ENCODE assay signal across 17 cellular contexts in genomic region chr2:224908820-224909219, GRCh38.
DNase-seq lines count a peak whose midpoint lies in the region; ATAC-seq lines count a peak whose summit lies in the region.
"Had no signal": no experiment of that assay in that cellular context is flagged by ENCODE, and none has a peak within 500 bp of the region (broad histone marks: within the 10 kb centered on the region; RNA-seq: fewer than 3 reads in every experiment).

No MANE protein-coding gene starts in this region.

- no peak for DNase-seq in stimulated activated naive CD8-positive, alpha-beta T cell treated with anti-CD3 and anti-CD28 coated beads, Interleukin-15, Interleukin-2, amounts not matched to agents 100 U/mL and 50 U/mL, for 24 hours
- no peak for DNase-seq in naive B cell
- no peak for DNase-seq in globus pallidus (ENCODE audit: low spot score)
- DNase-seq in kidney tubule cell (ENCODE audit: low spot score): no peak
- DNase-seq: activated T-cell treated with anti-CD3 and anti-CD28 coated beads for 4 hours; amniotic stem cell; foreskin keratinocyte; mucosa of descending colon; NCI-H2029; NCI-H526; stimulated activated CD4-positive, alpha-beta T cell treated with anti-CD3 and anti-CD28 coated beads, Interleukin-2, amount 100 ng/mL, for 48 hours; T-helper 9 cell had no signal

- peak overlapping the region; percentile 41 for H3K27ac Mint-ChIP-seq in stimulated activated naive CD8-positive, alpha-beta T cell treated with anti-CD3 and anti-CD28 coated beads, Interleukin-15, Interleukin-2, amounts not matched to agents 100 ng/mL and 50 ng/mL, for 24 hours
- peak overlapping the region; percentile 88 for H3K27ac Mint-ChIP-seq in activated naive CD8-positive, alpha-beta T cell
- peak overlapping the region; percentile 17 to 80 (median 55) for H3K27ac Mint-ChIP-seq in naive B cell

- peaks cover 55% of the 10 kb centered on the region for H3K36me3 Mint-ChIP-seq in stimulated activated naive CD8-positive, alpha-beta T cell treated with anti-CD3 and anti-CD28 coated beads, Interleukin-15, Interleukin-2, amounts not matched to agents 100 ng/mL and 50 ng/mL, for 24 hours (ENCODE audit: low read depth)
- peaks cover 25% of the 10 kb centered on the region for H3K36me3 Mint-ChIP-seq in activated naive CD8-positive, alpha-beta T cell
- H3K36me3 Mint-ChIP-seq in naive B cell: peaks cover 19 to 30% of the 10 kb centered on the region in 2 donors

- peaks cover 68% of the 10 kb centered on the region for H3K4me1 Mint-ChIP-seq in stimulated activated naive CD8-positive, alpha-beta T cell treated with anti-CD3 and anti-CD28 coated beads, Interleukin-15, Interleukin-2, amounts not matched to agents 100 ng/mL and 50 ng/mL, for 24 hours (ENCODE audit: low read depth)
- peaks cover 70% of the 10 kb centered on the region for H3K4me1 Mint-ChIP-seq in activated naive CD8-positive, alpha-beta T cell (ENCODE audit: low read depth)
- peaks cover 21 to 34% (median 25%) of the 10 kb centered on the region in 3 donors for H3K4me1 Mint-ChIP-seq in naive B cell

- no peaks in the 10 kb centered on the region for H3K9me3 Mint-ChIP-seq in stimulated activated naive CD8-positive, alpha-beta T cell treated with anti-CD3 and anti-CD28 coated beads, Interleukin-15, Interleukin-2, amounts not matched to agents 100 ng/mL and 50 ng/mL, for 24 hours
- no peaks in the 10 kb centered on the region for H3K9me3 Mint-ChIP-seq in activated naive CD8-positive, alpha-beta T cell (ENCODE audit: low read depth)
- no peaks in the 10 kb centered on the region for H3K9me3 Mint-ChIP-seq in naive B cell

- no peaks in the 10 kb centered on the region for H3K27me3 Mint-ChIP-seq in stimulated activated naive CD8-positive, alpha-beta T cell treated with anti-CD3 and anti-CD28 coated beads, Interleukin-15, Interleukin-2, amounts not matched to agents 100 ng/mL and 50 ng/mL, for 24 hours
- no peaks in the 10 kb centered on the region for H3K27me3 Mint-ChIP-seq in activated naive CD8-positive, alpha-beta T cell
- H3K27me3 Mint-ChIP-seq in naive B cell: no peaks in the 10 kb centered on the region

- ATAC-seq in stimulated activated naive CD8-positive, alpha-beta T cell treated with anti-CD3 and anti-CD28 coated beads, Interleukin-15, Interleukin-2, amounts not matched to agents 100 U/mL and 50 U/mL, for 24 hours: no peak
- ATAC-seq in naive B cell (ENCODE audit: low read depth in 2 of 2): no peak
- no peak for ATAC-seq in HG02571 (IDR thresholded peaks at IDR 0.05; ENCODE audit: unreplicated experiment)
- ATAC-seq in GM18873 (IDR thresholded peaks at IDR 0.05; ENCODE audit: low FRiP score, unreplicated experiment): no peak
- ATAC-seq: foreskin keratinocyte, HepG2, mucosa of descending colon had no signal

- H3K4me3 Mint-ChIP-seq in stimulated activated naive CD8-positive, alpha-beta T cell treated with anti-CD3 and anti-CD28 coated beads, Interleukin-15, Interleukin-2, amounts not matched to agents 100 ng/mL and 50 ng/mL, for 24 hours: no peak overlapping the region
- no peak overlapping the region for H3K4me3 Mint-ChIP-seq in activated naive CD8-positive, alpha-beta T cell
- no peak overlapping the region for H3K4me3 Mint-ChIP-seq in naive B cell
